Comparison of ENCODE assay signal across 13 cellular contexts in the genomic region with DNA sequence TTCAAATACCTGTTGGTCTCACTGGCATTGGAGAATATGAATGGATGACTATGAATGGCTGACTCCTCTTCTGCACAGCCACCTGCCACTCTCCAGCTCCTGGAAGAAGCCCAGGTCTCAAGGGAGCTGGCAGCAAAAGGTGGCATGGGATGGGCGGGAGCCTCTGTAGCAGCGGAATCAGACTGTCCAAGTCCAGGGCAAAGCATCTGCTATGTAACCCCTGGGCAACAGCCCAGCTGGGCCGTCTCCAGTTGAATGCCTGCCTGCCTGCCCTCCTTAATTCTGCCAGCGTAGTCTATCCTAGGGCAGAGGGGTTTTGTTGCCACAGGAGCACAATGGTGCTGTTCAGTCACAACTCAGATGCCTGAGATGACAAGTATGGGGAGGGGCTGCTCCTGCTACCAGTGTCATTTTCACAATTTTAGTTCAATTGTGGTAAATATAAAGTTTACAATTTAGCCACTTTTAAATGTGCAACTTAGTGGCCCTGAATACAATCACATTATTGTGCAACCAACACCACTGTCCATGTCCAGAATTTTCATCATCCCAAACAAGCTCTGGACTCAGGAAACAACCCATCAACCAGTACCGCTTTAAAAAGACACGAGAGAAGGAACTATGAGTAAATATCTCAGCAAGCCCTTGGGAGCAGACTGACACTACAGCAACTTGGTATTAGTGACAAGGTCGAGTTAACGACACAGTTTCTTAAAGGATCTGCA.
A peak's percentile ranks its signal among the peaks of the same experiment; 100 is the strongest.
DNase-seq lines count a peak whose midpoint lies in the region; ATAC-seq, FAIRE-seq and TF ChIP-seq lines count a peak whose summit lies in the region.
"Had no signal": no experiment of that assay in that cellular context is flagged by ENCODE, and none has a peak within 500 bp of the region (broad histone marks: within the 10 kb centered on the region; RNA-seq: fewer than 3 reads in every experiment).

No MANE protein-coding gene starts in this region.

- H3K36me3 ChIP-seq in liver (ENCODE audit: control insufficient read depth in 4 of 4, insufficient read depth in 3 of 4, low read depth in 1 of 4, low read length in 3 of 4) (no peaks in the 10 kb centered on the region), transverse colon (no peaks in the 10 kb centered on the region)
- H3K36me3 ChIP-seq: cardiac muscle cell had no signal

- H3K9me3 ChIP-seq in liver (ENCODE audit: control insufficient read depth in 4 of 4, low read length in 3 of 4) = no peaks in the 10 kb centered on the region
- no peaks in the 10 kb centered on the region for H3K9me3 ChIP-seq in transverse colon
- H3K9me3 ChIP-seq in T-helper 17 cell (ENCODE audit: control insufficient read depth, low read length, poor library complexity, severe bottlenecking) = no peaks in the 10 kb centered on the region

- H3K4me3 ChIP-seq in liver (ENCODE audit: low read depth in 1 of 3, low read length in 3 of 3) (no peak overlapping the region), transverse colon (no peak overlapping the region)
- H3K4me3 ChIP-seq: cardiac muscle cell had no signal

- no peak for TF ChIP-seq EP300 in transverse colon (IDR thresholded peaks at IDR 0.05; ENCODE audit: low read depth)

- in situ Hi-C loops in transverse colon (cut with MboI; ENCODE audit: low pct_ligation_motif_present in 1 of 4, low pct_unique_long_range_greater_than_20kb in 1 of 4, low sequenced_read_pairs in 3 of 4) = no loop called here

- no peaks in the 10 kb centered on the region for H3K27me3 ChIP-seq in liver (ENCODE audit: control insufficient read depth in 4 of 4, insufficient read depth in 4 of 4, low read length in 3 of 4)
- H3K27me3 ChIP-seq in transverse colon = no peaks in the 10 kb centered on the region

- DNase-seq in DMS153 (lab: John Stamatoyannopoulos, UW) = peak; percentile 8
- no peak for DNase-seq in DMS153 treated with DMSO at 0.1 percent for 48 hours (lab: John Stamatoyannopoulos, UW; ENCODE audit: unreplicated experiment)
- peak; percentile 87 for DNase-seq in cerebellar cortex (ENCODE audit: low spot score)
- peak; percentile 13 for DNase-seq in transverse colon
- DNase-seq in NOMO-1 treated with dmso at 0.1 percent for 144 hours (lab: John Stamatoyannopoulos, UW; ENCODE audit: unreplicated experiment) = no peak
- DNase-seq in GM19239 (ENCODE audit: insufficient read length, low spot score) = no peak
- DNase-seq in T-helper 17 cell = no peak
- DNase-seq: 8988T, SW 1271 had no signal

- no peak overlapping the region for H3K27ac Mint-ChIP-seq in T-helper 17 cell

- TF ChIP-seq CTCF in liver (IDR thresholded peaks at IDR 0.05; ENCODE audit: low read depth, low read length, missing input control) (no peak), transverse colon (IDR thresholded peaks at IDR 0.05) (no peak)

- no peak for FAIRE-seq in GM19239 (lab: Jason Lieb, UNC)

- H3K4me1 Mint-ChIP-seq in T-helper 17 cell = peaks cover 7% of the 10 kb centered on the region

- peaks cover 66% of the 10 kb centered on the region for H3K27me3 Mint-ChIP-seq in T-helper 17 cell

- TF ChIP-seq POLR2A in transverse colon (IDR thresholded peaks at IDR 0.05) = no peak

- peak; percentile 36 to 50 for TF ChIP-seq RAD21 in liver (IDR thresholded peaks at IDR 0.05)

- 39% methylated on average over 8 of the region's 8 CpGs for WGBS in liver
- 45 to 47% methylated on average over 4 to 8 of the region's 8 CpGs for WGBS in transverse colon (ENCODE audit: low coverage in 1 of 2), 2 donors

- intact Hi-C loops in transverse colon (cut with DNase I; ENCODE audit: low total_unique reads) = no loop called here

- H3K4me1 ChIP-seq in liver (ENCODE audit: control insufficient read depth in 4 of 4, insufficient read depth in 4 of 4, low read length in 3 of 4) = peaks cover 3 to 13% (median 8%) of the 10 kb centered on the region in 4 donors
- peaks cover 0 to 7% (median 0%) of the 10 kb centered on the region in 4 donors for H3K4me1 ChIP-seq in transverse colon

- ATAC-seq in T-helper 17 cell = no peak
- ATAC-seq: activated CD4-positive, CD25-positive, alpha-beta regulatory T cell treated with anti-CD3 and anti-CD28 coated beads, Interleukin-2, amount 50 U/mL, for 24 hours had no signal

- no peak overlapping the region for H3K27ac ChIP-seq in liver (ENCODE audit: low read depth in 1 of 2, low read length in 2 of 2)
- H3K27ac ChIP-seq in transverse colon = no peak overlapping the region
- H3K27ac ChIP-seq: cardiac muscle cell, HL-60 had no signal

- no peak overlapping the region for H3K9ac ChIP-seq in liver (ENCODE audit: low read depth in 1 of 2, low read length in 2 of 2)

- no peaks in the 10 kb centered on the region for H3K36me3 Mint-ChIP-seq in T-helper 17 cell (ENCODE audit: low read depth)

- no peak overlapping the region for H3K4me3 Mint-ChIP-seq in T-helper 17 cell

TF ChIP-seq in liver, 16 proteins besides CTCF, POLR2A, EP300 and RAD21:
- TF ChIP-seq YY1 (IDR thresholded peaks at IDR 0.05) (peak; percentile 58), RXRA (IDR thresholded peaks at IDR 0.05) (peak; percentile 61 to 71), REST (IDR thresholded peaks at IDR 0.05) (no peak), HNF4A (conservative IDR thresholded peaks at IDR 0.05) (peak; percentile 84 to 88), ATF3 (IDR thresholded peaks at IDR 0.05) (peak; percentile 31), JUND (IDR thresholded peaks at IDR 0.05) (peak in 1 of 2 donors; percentile 38), SP1 (IDR thresholded peaks at IDR 0.05) (peak; percentile 67), MAX (IDR thresholded peaks at IDR 0.05) (peak; percentile 31), NR2F2 (IDR thresholded peaks at IDR 0.05) (no peak), GABPA (IDR thresholded peaks at IDR 0.05 in 1 of 2, conservative IDR thresholded peaks at IDR 0.05 in 1 of 2) (no peak), TAF1 (conservative IDR thresholded peaks at IDR 0.05) (no peak), FOXA2 (IDR thresholded peaks at IDR 0.05) (no peak), FOXA1 (IDR thresholded peaks at IDR 0.05) (no peak), HNF4G (IDR thresholded peaks at IDR 0.05) (no peak), EGR1 (IDR thresholded peaks at IDR 0.05; ENCODE audit: low read depth in 2 of 2) (no peak)
- TF ChIP-seq, protein P1, sequence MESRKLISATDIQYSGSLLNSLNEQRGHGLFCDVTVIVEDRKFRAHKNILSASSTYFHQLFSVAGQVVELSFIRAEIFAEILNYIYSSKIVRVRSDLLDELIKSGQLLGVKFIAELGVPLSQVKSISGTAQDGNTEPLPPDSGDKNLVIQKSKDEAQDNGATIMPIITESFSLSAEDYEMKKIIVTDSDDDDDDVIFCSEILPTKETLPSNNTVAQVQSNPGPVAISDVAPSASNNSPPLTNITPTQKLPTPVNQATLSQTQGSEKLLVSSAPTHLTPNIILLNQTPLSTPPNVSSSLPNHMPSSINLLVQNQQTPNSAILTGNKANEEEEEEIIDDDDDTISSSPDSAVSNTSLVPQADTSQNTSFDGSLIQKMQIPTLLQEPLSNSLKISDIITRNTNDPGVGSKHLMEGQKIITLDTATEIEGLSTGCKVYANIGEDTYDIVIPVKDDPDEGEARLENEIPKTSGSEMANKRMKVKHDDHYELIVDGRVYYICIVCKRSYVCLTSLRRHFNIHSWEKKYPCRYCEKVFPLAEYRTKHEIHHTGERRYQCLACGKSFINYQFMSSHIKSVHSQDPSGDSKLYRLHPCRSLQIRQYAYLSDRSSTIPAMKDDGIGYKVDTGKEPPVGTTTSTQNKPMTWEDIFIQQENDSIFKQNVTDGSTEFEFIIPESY (IDR thresholded peaks at IDR 0.05) = peak; percentile 40

Comparison
In these comparisons a context has a peak if more than half of its experiments do, and no peak if none do; other contexts are left out.
1. DNase-seq: peak in DMS153 (single experiment), cerebellar cortex (single experiment) and transverse colon (single experiment); none in DMS153 treated with DMSO at 0.1 percent for 48 hours (single experiment), NOMO-1 treated with dmso at 0.1 percent for 144 hours (single experiment), GM19239 (single experiment) and T-helper 17 cell (0 of 3).